9 cellular contexts compared by ENCODE assay signal in genomic region chr19:41244117-41244516, GRCh38.
"Had no signal": no experiment of that assay in that cellular context is flagged by ENCODE, and none has a peak within 500 bp of the region (broad histone marks: within the 10 kb centered on the region; RNA-seq: fewer than 3 reads in every experiment).

No MANE protein-coding gene starts in this region.

- DNase-seq: H9, HCEC 1CT, Karpas-422, KBM-7 had no signal

- H2AFZ ChIP-seq: GM23338 had no signal

- H3K9ac ChIP-seq: KMS-11 had no signal

- H3K4me3 ChIP-seq: GM23338 had no signal

- FAIRE-seq: H1, H54, HTR-8/SVneo had no signal

- ATAC-seq: GM23338 had no signal

- H3K4me2 ChIP-seq: GM23338, KMS-11 had no signal

- H3K27ac ChIP-seq: KMS-11 had no signal
